In genomic region chr6:41634657-41635056, GRCh38 we compare ENCODE assay signal across 1 cellular context.
TF ChIP-seq lines count a peak whose summit lies in the region.

No MANE protein-coding gene starts in this region.

TF ChIP-seq in GM23338, 12 proteins besides CTCF, POLR2A, EP300 and RAD21 (continued from another document):
- TF ChIP-seq ZNF462 (CRISPR knock-in tag; IDR thresholded peaks at IDR 0.05) (no peak), EZH2 (IDR thresholded peaks at IDR 0.05; ENCODE audit: low read depth, unreplicated experiment) (no peak)
